Comparison of ENCODE assay signal across 24 cellular contexts in genomic region chr15:74924525-74924924, GRCh38. TPM values are rescaled to one million over a fixed set of nuclear protein-coding genes. Genes with fewer than 3 reads are reported as not detected.
DNase-seq lines count a peak whose midpoint lies in the region; ATAC-seq, FAIRE-seq and TF ChIP-seq lines count a peak whose summit lies in the region.
"Had no signal": no experiment of that assay in that cellular context is flagged by ENCODE, and none has a peak within 500 bp of the region (broad histone marks: within the 10 kb centered on the region; RNA-seq: fewer than 3 reads in every experiment).

No MANE protein-coding gene starts in this region.

- no peaks in the 10 kb centered on the region for H3K4me1 Mint-ChIP-seq in Caco-2 (ENCODE audit: low read depth, unreplicated experiment)
- peaks cover 0 to 2% (median 0%) of the 10 kb centered on the region in 4 donors for H3K4me1 Mint-ChIP-seq in naive thymus-derived CD8-positive, alpha-beta T cell
- H3K4me1 Mint-ChIP-seq: B cell had no signal

- H3K9ac ChIP-seq in GM12878 (ENCODE audit: control insufficient read depth, insufficient read depth, low read length) = no peak overlapping the region
- H3K9ac ChIP-seq: BLaER1 treated with 17β-estradiol and CSF1 and Interleukin-3, amounts not matched to agents 10 nM and 100 nM had no signal

- no peak for FAIRE-seq in GM12878 (lab: Jason Lieb, UNC)
- FAIRE-seq: A549, GM12891, GM19239 had no signal

- H3K27me3 Mint-ChIP-seq in Caco-2 (ENCODE audit: insufficient read depth, unreplicated experiment) = no peaks in the 10 kb centered on the region
- no peaks in the 10 kb centered on the region for H3K27me3 Mint-ChIP-seq in naive thymus-derived CD8-positive, alpha-beta T cell
- H3K27me3 Mint-ChIP-seq: B cell; CD4-positive, alpha-beta T cell had no signal

- TF ChIP-seq POLR2A in GM12878 (IDR thresholded peaks at IDR 0.05; ENCODE audit: low read depth, low read length) = no peak

- H3K9me3 ChIP-seq in Caco-2 (no peaks in the 10 kb centered on the region), HEK293 (ENCODE audit: control insufficient read depth, insufficient read depth, low read depth, low read length) (no peaks in the 10 kb centered on the region), Panc1 (ENCODE audit: control insufficient read depth, insufficient read depth, low read depth, low read length) (no peaks in the 10 kb centered on the region), GM12878 (replicated peaks; ENCODE audit: control insufficient read depth, insufficient read depth, low read length) (no peaks in the 10 kb centered on the region)
- H3K9me3 ChIP-seq: A549; BLaER1 treated with 17β-estradiol and CSF1 and Interleukin-3, amounts not matched to agents 10 nM and 100 nM had no signal

- H3K4me3 Mint-ChIP-seq in Caco-2 (ENCODE audit: unreplicated experiment) = no peak overlapping the region
- H3K4me3 Mint-ChIP-seq in naive thymus-derived CD8-positive, alpha-beta T cell = no peak overlapping the region
- H3K4me3 Mint-ChIP-seq: B cell; CD4-positive, alpha-beta T cell; CD8-positive, alpha-beta T cell had no signal

- TF ChIP-seq RAD21 in GM12878 (IDR thresholded peaks at IDR 0.05; ENCODE audit: insufficient read depth, low read depth, low read length) = no peak

- no peak for TF ChIP-seq EP300 in GM12878 (IDR thresholded peaks at IDR 0.05; ENCODE audit: borderline replicate concordance in 1 of 2, control insufficient read depth in 1 of 2, low read depth in 2 of 2, low read length in 2 of 2)

- peaks cover 88% of the 10 kb centered on the region for H3K36me3 Mint-ChIP-seq in Caco-2 (ENCODE audit: insufficient read depth, unreplicated experiment)
- H3K36me3 Mint-ChIP-seq in naive thymus-derived CD8-positive, alpha-beta T cell = peaks cover 0 to 93% (median 13%) of the 10 kb centered on the region in 3 donors

- CTCF ChIA-PET in Caco-2 (lab: Charles Lee) (no interaction called here), HEK293 (lab: Yijun Ruan, JAX) (interaction anchor here (1.3 to 2.5 kb wide), 2 partner anchors 23 to 153 kb away, joined by 5 to 6 read pairs; no protein-coding TSS in a partner anchor), Panc1 (lab: Charles Lee) (no interaction called here), GM12878 (lab: Yijun Ruan, JAX) (interaction anchor here (0.7 kb wide), 1 partner anchor 27 kb away, joined by 3 read pairs; no protein-coding TSS in a partner anchor)

- in situ Hi-C loops in Panc1 (cut with HindIII; ENCODE audit: low pct_unique_long_range_greater_than_20kb, low sequenced_read_pairs) = no loop called here
- in situ Hi-C loops in GM12878 (cut with MboI) = no loop called here

- H3K27ac ChIP-seq in HEK293 (ENCODE audit: extremely low read depth, low read depth, low read length) (no peak overlapping the region), Panc1 (ENCODE audit: low read length) (no peak overlapping the region), GM12878 (ENCODE audit: control insufficient read depth, insufficient read depth) (no peak overlapping the region)
- H3K27ac ChIP-seq: 22Rv1; A549; BLaER1 treated with 17β-estradiol and CSF1 and Interleukin-3, amounts not matched to agents 10 nM and 100 nM; C4-2B had no signal

- POLR2A ChIA-PET in Caco-2 (lab: Charles Lee) (no interaction called here), HEK293 (lab: Yijun Ruan, JAX) (interaction anchor here (1.3 to 1.6 kb wide), 2 partner anchors 27 to 32 kb away, joined by 3 read pairs; partner anchors contain the start of gene RPP25), Panc1 (lab: Charles Lee) (interaction anchor here (0.6 kb wide), 1 partner anchor 32 kb away, joined by 5 read pairs; no protein-coding TSS in a partner anchor), GM12878 (lab: Charles Lee) (no interaction called here)
- POLR2A ChIA-PET in naive thymus-derived CD8-positive, alpha-beta T cell (lab: Charles Lee) = interaction anchor here (1.2 kb wide), 1 partner anchor 27 kb away, joined by 4 read pairs; no protein-coding TSS in a partner anchor

- BruUV-seq in Caco-2 (replicated peaks; lab: Mats Ljungman, UMichigan) (TSS peak; percentile 5), Panc1 (replicated peaks; lab: Mats Ljungman, UMichigan) (TSS peak; percentile 19), GM12878 (replicated peaks; lab: Mats Ljungman, UMichigan) (TSS peak; percentile 30)

- H4K20me1 ChIP-seq in GM12878 (ENCODE audit: control insufficient read depth, insufficient read depth) = no peaks in the 10 kb centered on the region

- peaks cover 8% of the 10 kb centered on the region for H3K79me2 ChIP-seq in GM12878 (ENCODE audit: control insufficient read depth, insufficient read depth, low read length)

- H3K9me3 Mint-ChIP-seq in Caco-2 (ENCODE audit: unreplicated experiment) = no peaks in the 10 kb centered on the region
- H3K9me3 Mint-ChIP-seq in naive thymus-derived CD8-positive, alpha-beta T cell = no peaks in the 10 kb centered on the region
- H3K9me3 Mint-ChIP-seq: CD4-positive, alpha-beta T cell; CD8-positive, alpha-beta T cell had no signal

- intact Hi-C loops in Caco-2 (cut with micrococcal nuclease; ENCODE audit: unreplicated experiment) = no loop called here
- intact Hi-C loops in Panc1 (cut with micrococcal nuclease; ENCODE audit: unreplicated experiment) = no loop called here
- intact Hi-C loops in GM12878 (cut with micrococcal nuclease; ENCODE audit: unreplicated experiment) = no loop called here

- ATAC-seq in Panc1 = no peak
- no peak for ATAC-seq in GM12878
- no peak for ATAC-seq in naive thymus-derived CD8-positive, alpha-beta T cell
- ATAC-seq: A549; CD8-positive, alpha-beta T cell had no signal

- RAD21 ChIA-PET in GM12878 (lab: Charles Lee; ENCODE audit: unreplicated experiment) = no interaction called here

- 91% methylated on average over 3 of the region's 3 CpGs for WGBS in GM12878 (ENCODE audit: insufficient coverage, insufficient replicate concordance, low lambda C conversion rate, missing lambda C conversion rate)

- no peak overlapping the region for H2AFZ ChIP-seq in GM12878 (ENCODE audit: control insufficient read depth, low read depth, low read length)

- no peaks in the 10 kb centered on the region for H3K27me3 ChIP-seq in Caco-2 (replicated peaks; ENCODE audit: control insufficient read depth, insufficient read depth, low read length)
- no peaks in the 10 kb centered on the region for H3K27me3 ChIP-seq in Panc1 (ENCODE audit: control insufficient read depth, insufficient read depth, low read length)
- H3K27me3 ChIP-seq in GM12878 (replicated peaks in 1 of 2; ENCODE audit: control insufficient read depth in 2 of 2, insufficient read depth in 2 of 2, low read length in 1 of 2) = no peaks in the 10 kb centered on the region
- H3K27me3 ChIP-seq: BLaER1 treated with 17β-estradiol and CSF1 and Interleukin-3, amounts not matched to agents 10 nM and 100 nM had no signal

- DNase-seq in Caco-2 = no peak
- no peak for DNase-seq in Panc1 (ENCODE audit: low read depth, low spot score)
- no peak for DNase-seq in GM12878 (ENCODE audit: low read depth, low spot score)
- no peak for DNase-seq in GOT3 (lab: John Stamatoyannopoulos, UW)
- DNase-seq in NOMO-1 treated with DMSO at 0.1 percent for 48 hours (lab: John Stamatoyannopoulos, UW; ENCODE audit: unreplicated experiment) = no peak
- DNase-seq in naive thymus-derived CD8-positive, alpha-beta T cell = no peak
- DNase-seq: AML-193; CD4-positive, alpha-beta T cell; CD8-positive, alpha-beta T cell; DMS 273 treated with DMSO at 0.1 percent for 48 hours; DMS153; DMS53; DMS79; DND-41; EL; GDM1 had no signal

- H3K4me2 ChIP-seq in GM12878 (ENCODE audit: control insufficient read depth, insufficient read depth) = no peak overlapping the region
- H3K4me2 ChIP-seq: A549; BLaER1 treated with 17β-estradiol and CSF1 and Interleukin-3, amounts not matched to agents 10 nM and 100 nM had no signal

- SMC1A ChIA-PET in GM12878 (lab: Charles Lee; ENCODE audit: uncharacterized antibody, unreplicated experiment) = no interaction called here

- H3K4me3 ChIP-seq in Caco-2 (ENCODE audit: low read depth, low read length) = no peak overlapping the region
- no peak overlapping the region for H3K4me3 ChIP-seq in HEK293 (ENCODE audit: low read depth, low read length)
- no peak overlapping the region for H3K4me3 ChIP-seq in Panc1 (ENCODE audit: low read depth in 2 of 2, low read length in 2 of 2)
- no peak overlapping the region for H3K4me3 ChIP-seq in GM12878
- H3K4me3 ChIP-seq: A549; BLaER1 treated with 17β-estradiol and CSF1 and Interleukin-3, amounts not matched to agents 10 nM and 100 nM had no signal

- H3K4me1 ChIP-seq in Caco-2 = no peaks in the 10 kb centered on the region
- no peaks in the 10 kb centered on the region for H3K4me1 ChIP-seq in HEK293 (ENCODE audit: control insufficient read depth, insufficient read depth, low read length)
- H3K4me1 ChIP-seq in Panc1 (ENCODE audit: control insufficient read depth, insufficient read depth, low read length) = no peaks in the 10 kb centered on the region
- H3K4me1 ChIP-seq in GM12878 (ENCODE audit: control insufficient read depth, insufficient read depth, low read length) = no peaks in the 10 kb centered on the region
- H3K4me1 ChIP-seq: A549 had no signal

- peaks cover 3% of the 10 kb centered on the region; the same call in 1 of the 2 replicates for H3K36me3 ChIP-seq in Caco-2 (ENCODE audit: control insufficient read depth, insufficient read depth, low read length)
- peaks cover 84 to 91% of the 10 kb centered on the region in 2 experiments for H3K36me3 ChIP-seq in HEK293 (ENCODE audit: control insufficient read depth in 2 of 2, insufficient read depth in 1 of 2, low read length in 2 of 2)
- H3K36me3 ChIP-seq in Panc1 (ENCODE audit: control insufficient read depth, insufficient read depth, low read length) = peaks cover 42% of the 10 kb centered on the region
- H3K36me3 ChIP-seq in GM12878 (ENCODE audit: control insufficient read depth in 2 of 2, insufficient read depth in 2 of 2, low read length in 1 of 2) = peaks cover 11 to 57% of the 10 kb centered on the region in 2 experiments

- H3K27ac Mint-ChIP-seq in Caco-2 (ENCODE audit: unreplicated experiment) = no peak overlapping the region
- H3K27ac Mint-ChIP-seq in naive thymus-derived CD8-positive, alpha-beta T cell = no peak overlapping the region
- H3K27ac Mint-ChIP-seq: B cell; CD4-positive, alpha-beta T cell; CD8-positive, alpha-beta T cell had no signal

- no peak for TF ChIP-seq CTCF in Caco-2 (IDR thresholded peaks at IDR 0.05; ENCODE audit: insufficient read depth in 1 of 2, low read depth in 1 of 2, low read length in 1 of 2, severe bottlenecking in 1 of 2, unreplicated experiment in 1 of 2)
- no peak for TF ChIP-seq CTCF in HEK293 (tag by site-specific recombination; IDR thresholded peaks at IDR 0.05)
- no peak for TF ChIP-seq CTCF in Panc1 (IDR thresholded peaks at IDR 0.05)
- TF ChIP-seq CTCF in GM12878 (IDR thresholded peaks at IDR 0.05 in 2 of 3, conservative IDR thresholded peaks at IDR 0.05 in 1 of 3; ENCODE audit: control insufficient read depth in 2 of 3, extremely low read depth in 1 of 3, insufficient read depth in 1 of 3, low read depth in 3 of 3, low read length in 3 of 3) = no peak

RNA-seq across cellular contexts. Expression of gene COX5A, which starts 13.3 kb away (rescaled TPM):
- total RNA-seq in Caco-2 (2022) = 306 and 318 TPM in 2 replicates
- total RNA-seq in Panc1 (2021; ENCODE audit: unreplicated experiment) = 353 TPM
- 349 TPM for polyA plus RNA-seq in Panc1 (2012; ENCODE audit: insufficient read length)
- total RNA-seq in GM12878 (2013; cell fraction: nucleolus; rRNA removed) = 19.8 and 20.4 TPM in 2 replicates
- total RNA-seq in GM12878 (2014; rRNA removed) = 143 and 156 TPM in 2 replicates
- total RNA-seq in GM12878 (2014; rRNA removed; fragmentation: Illumina TruSeq; extraction: Trizol) = 316 and 330 TPM in 2 replicates
- 420 and 445 TPM in 2 replicates for total RNA-seq in GM12878 (2021)
- 231 TPM for polyA plus RNA-seq in GM12878 (2011; ENCODE audit: low read depth)
- polyA plus RNA-seq in GM12878 (2011; rRNA removed) = 365 and 451 TPM in 2 replicates
- polyA plus RNA-seq in GM12878 (2011; cell fraction: cytosol; rRNA removed) = 285 and 309 TPM in 2 replicates
- 272 and 315 TPM in 2 replicates for polyA plus RNA-seq in GM12878 (2011; cell fraction: nucleus; rRNA removed)
- polyA plus RNA-seq in GM12878 (2012) = 619 and 621 TPM in 2 replicates
- polyA plus RNA-seq in GM12878 (2014; fragmentation: Illumina TruSeq; extraction: Trizol) = 367 and 459 TPM in 2 replicates
- 100 to 1,000 TPM in 1 of 2 experiments, 10 to 100 TPM in 1; 84.5 to 350 TPM for polyA plus RNA-seq in GM12878 (2014; fragmentation: Nextera tagmentation; extraction: Ambion mirVana)
- polyA plus RNA-seq in GM12878 (2014; rRNA removed) = 421 and 474 TPM in 2 replicates
- polyA plus RNA-seq in GM12878 (2016; fragmentation: Nextera tagmentation; extraction: Ambion mirVana) = 1,000 to 10,000 TPM; 1,175 to 1,218 TPM
- polyA minus RNA-seq in GM12878 (2011; rRNA and poly(A)+ RNA removed) = 58.5 and 111 TPM in 2 replicates
- polyA minus RNA-seq in GM12878 (2011; cell fraction: cytosol; rRNA and poly(A)+ RNA removed) = 92.9 and 123 TPM in 2 replicates
- polyA minus RNA-seq in GM12878 (2011; cell fraction: nucleus; rRNA and poly(A)+ RNA removed) = 23.3 and 36.7 TPM in 2 replicates
- 10 to 100 TPM; 60.0 to 66.0 TPM for total RNA-seq in naive thymus-derived CD8-positive, alpha-beta T cell
- 100 to 1,000 TPM; 268 to 362 (median 276) TPM for polyA plus RNA-seq in naive thymus-derived CD8-positive, alpha-beta T cell

RNA-seq across cellular contexts. Expression of gene FAM219B, which starts 17.9 kb away (rescaled TPM):
- total RNA-seq in Caco-2 (2022) (73.7 and 75.4 TPM in 2 replicates), Panc1 (2021; ENCODE audit: unreplicated experiment) (68.6 TPM), GM12878 (2014; rRNA removed) (37.1 and 39.5 TPM in 2 replicates), GM12878 (2014; rRNA removed; fragmentation: Illumina TruSeq; extraction: Trizol) (23.7 and 26.4 TPM in 2 replicates), GM12878 (2021) (41.6 and 53.2 TPM in 2 replicates)
- 41.2 TPM for polyA plus RNA-seq in Panc1 (2012; ENCODE audit: insufficient read length)
- total RNA-seq in GM12878 (2013; cell fraction: nucleolus; rRNA removed) = 71.1 and 78.1 TPM in 2 replicates
- polyA plus RNA-seq in GM12878 (2011; ENCODE audit: low read depth) = 68.3 TPM
- polyA plus RNA-seq in GM12878 (2011; rRNA removed) (32.3 and 40.9 TPM in 2 replicates), GM12878 (2014; fragmentation: Illumina TruSeq; extraction: Trizol) (30.5 and 41.6 TPM in 2 replicates), GM12878 (2014; fragmentation: Nextera tagmentation; extraction: Ambion mirVana) (1 to 10 TPM; 7.6 to 8.9 TPM), GM12878 (2014; rRNA removed) (43.2 and 46.6 TPM in 2 replicates), GM12878 (2016; fragmentation: Nextera tagmentation; extraction: Ambion mirVana) (10 to 100 TPM; 24.2 to 28.2 TPM)
- polyA plus RNA-seq in GM12878 (2011; cell fraction: cytosol; rRNA removed) = 39.2 and 40.6 TPM in 2 replicates
- 135 and 193 TPM in 2 replicates for polyA plus RNA-seq in GM12878 (2011; cell fraction: nucleus; rRNA removed)
- 23.5 and 35.7 TPM in 2 replicates for polyA plus RNA-seq in GM12878 (2012)
- polyA minus RNA-seq in GM12878 (2011; rRNA and poly(A)+ RNA removed) = 21.2 and 29.3 TPM in 2 replicates
- polyA minus RNA-seq in GM12878 (2011; cell fraction: cytosol; rRNA and poly(A)+ RNA removed) = 9.9 and 10.2 TPM in 2 replicates
- 20.4 and 25.0 TPM in 2 replicates for polyA minus RNA-seq in GM12878 (2011; cell fraction: nucleus; rRNA and poly(A)+ RNA removed)
- 10 to 100 TPM; 80.2 to 91.5 TPM for total RNA-seq in naive thymus-derived CD8-positive, alpha-beta T cell
- 10 to 100 TPM; 18.8 to 22.3 (median 20.7) TPM for polyA plus RNA-seq in naive thymus-derived CD8-positive, alpha-beta T cell

RNA-seq across cellular contexts. Expression of gene RPP25, which starts 32.0 kb away (rescaled TPM):
- total RNA-seq in Caco-2 (2022) (30.1 and 35.3 TPM in 2 replicates), Panc1 (2021; ENCODE audit: unreplicated experiment) (40.1 TPM), GM12878 (2014; rRNA removed) (6.3 and 7.0 TPM in 2 replicates), GM12878 (2014; rRNA removed; fragmentation: Illumina TruSeq; extraction: Trizol) (3.1 and 3.5 TPM in 2 replicates), GM12878 (2021) (8.1 and 8.9 TPM in 2 replicates)
- 33.3 TPM for polyA plus RNA-seq in Panc1 (2012; ENCODE audit: insufficient read length)
- total RNA-seq in GM12878 (2013; cell fraction: nucleolus; rRNA removed) = 2.0 and 2.4 TPM in 2 replicates
- 1.0 TPM for polyA plus RNA-seq in GM12878 (2011; ENCODE audit: low read depth)
- polyA plus RNA-seq in GM12878 (2011; rRNA removed) (0.29 and 0.41 TPM in 2 replicates), GM12878 (2014; fragmentation: Illumina TruSeq; extraction: Trizol) (3.1 and 3.2 TPM in 2 replicates), GM12878 (2014; fragmentation: Nextera tagmentation; extraction: Ambion mirVana) (1 to 10 TPM in 1 of 2 experiments, under 1 TPM in 1; 0.63 to 1.8 TPM), GM12878 (2014; rRNA removed) (5.8 and 7.2 TPM in 2 replicates), GM12878 (2016; fragmentation: Nextera tagmentation; extraction: Ambion mirVana) (10 to 100 TPM in 1 of 2 experiments, 1 to 10 TPM in 1; 7.4 to 10.8 TPM)
- polyA plus RNA-seq in GM12878 (2011; cell fraction: cytosol; rRNA removed) = 0.78 and 1.0 TPM in 2 replicates
- polyA plus RNA-seq in GM12878 (2011; cell fraction: nucleus; rRNA removed) = 0.45 and 0.64 TPM in 2 replicates
- 1.8 and 2.6 TPM in 2 replicates for polyA plus RNA-seq in GM12878 (2012)
- polyA minus RNA-seq in GM12878 (2011; rRNA and poly(A)+ RNA removed) = 0.44 and 0.57 TPM in 2 replicates
- polyA minus RNA-seq in GM12878 (2011; cell fraction: cytosol; rRNA and poly(A)+ RNA removed) = 1.6 TPM in 2 replicates
- polyA minus RNA-seq in GM12878 (2011; cell fraction: nucleus; rRNA and poly(A)+ RNA removed) = 0.73 and 0.86 TPM in 2 replicates
- total RNA-seq in naive thymus-derived CD8-positive, alpha-beta T cell = 1 to 10 TPM; 3.8 to 4.1 TPM
- 1 to 10 TPM; 2.8 to 4.3 (median 4.2) TPM for polyA plus RNA-seq in naive thymus-derived CD8-positive, alpha-beta T cell

RNA-seq across cellular contexts. Expression of gene MPI, which starts 34.7 kb away (rescaled TPM):
- total RNA-seq in Caco-2 (2022) (29.1 and 32.0 TPM in 2 replicates), Panc1 (2021; ENCODE audit: unreplicated experiment) (45.8 TPM), GM12878 (2014; rRNA removed) (48.9 and 52.6 TPM in 2 replicates), GM12878 (2014; rRNA removed; fragmentation: Illumina TruSeq; extraction: Trizol) (35.2 and 36.2 TPM in 2 replicates), GM12878 (2021) (41.6 and 44.6 TPM in 2 replicates)
- 80.7 TPM for polyA plus RNA-seq in Panc1 (2012; ENCODE audit: insufficient read length)
- total RNA-seq in GM12878 (2013; cell fraction: nucleolus; rRNA removed) = 139 and 141 TPM in 2 replicates
- 63.8 TPM for polyA plus RNA-seq in GM12878 (2011; ENCODE audit: low read depth)
- polyA plus RNA-seq in GM12878 (2011; rRNA removed) (33.5 and 68.6 TPM in 2 replicates), GM12878 (2014; fragmentation: Illumina TruSeq; extraction: Trizol) (51.8 and 93.9 TPM in 2 replicates), GM12878 (2014; fragmentation: Nextera tagmentation; extraction: Ambion mirVana) (10 to 100 TPM; 38.3 to 43.6 TPM), GM12878 (2014; rRNA removed) (48.6 and 49.8 TPM in 2 replicates), GM12878 (2016; fragmentation: Nextera tagmentation; extraction: Ambion mirVana) (10 to 100 TPM; 35.6 to 43.1 TPM)
- polyA plus RNA-seq in GM12878 (2011; cell fraction: cytosol; rRNA removed) = 86.2 and 120 TPM in 2 replicates
- polyA plus RNA-seq in GM12878 (2011; cell fraction: nucleus; rRNA removed) = 128 and 213 TPM in 2 replicates
- 91.5 and 97.0 TPM in 2 replicates for polyA plus RNA-seq in GM12878 (2012)
- polyA minus RNA-seq in GM12878 (2011; rRNA and poly(A)+ RNA removed) = 77.2 and 93.3 TPM in 2 replicates
- polyA minus RNA-seq in GM12878 (2011; cell fraction: cytosol; rRNA and poly(A)+ RNA removed) = 13.1 and 20.6 TPM in 2 replicates
- 61.1 and 79.2 TPM in 2 replicates for polyA minus RNA-seq in GM12878 (2011; cell fraction: nucleus; rRNA and poly(A)+ RNA removed)
- 10 to 100 TPM; 74.3 to 77.4 TPM for total RNA-seq in naive thymus-derived CD8-positive, alpha-beta T cell
- 10 to 100 TPM; 80.5 to 85.6 (median 85.3) TPM for polyA plus RNA-seq in naive thymus-derived CD8-positive, alpha-beta T cell

RNA-seq across cellular contexts. Expression of gene SCAMP2, which starts 51.4 kb away (rescaled TPM):
- total RNA-seq in Caco-2 (2022) (97.4 and 98.5 TPM in 2 replicates), Panc1 (2021; ENCODE audit: unreplicated experiment) (121 TPM), GM12878 (2014; rRNA removed) (51.2 and 54.8 TPM in 2 replicates), GM12878 (2014; rRNA removed; fragmentation: Illumina TruSeq; extraction: Trizol) (33.4 and 34.2 TPM in 2 replicates), GM12878 (2021) (98.5 and 101 TPM in 2 replicates)
- polyA plus RNA-seq in Panc1 (2012; ENCODE audit: insufficient read length) = 162 TPM
- 61.5 and 62.7 TPM in 2 replicates for total RNA-seq in GM12878 (2013; cell fraction: nucleolus; rRNA removed)
- polyA plus RNA-seq in GM12878 (2011; ENCODE audit: low read depth) = 45.6 TPM
- polyA plus RNA-seq in GM12878 (2011; rRNA removed) (30.8 and 117 TPM in 2 replicates), GM12878 (2014; fragmentation: Illumina TruSeq; extraction: Trizol) (112 and 114 TPM in 2 replicates), GM12878 (2014; fragmentation: Nextera tagmentation; extraction: Ambion mirVana) (10 to 100 TPM; 10.9 to 22.5 TPM), GM12878 (2014; rRNA removed) (98.4 and 118 TPM in 2 replicates), GM12878 (2016; fragmentation: Nextera tagmentation; extraction: Ambion mirVana) (100 to 1,000 TPM; 156 to 158 TPM)
- 93.5 and 127 TPM in 2 replicates for polyA plus RNA-seq in GM12878 (2011; cell fraction: cytosol; rRNA removed)
- 94.2 and 105 TPM in 2 replicates for polyA plus RNA-seq in GM12878 (2011; cell fraction: nucleus; rRNA removed)
- polyA plus RNA-seq in GM12878 (2012) = 80.2 and 83.4 TPM in 2 replicates
- 106 and 111 TPM in 2 replicates for polyA minus RNA-seq in GM12878 (2011; rRNA and poly(A)+ RNA removed)
- polyA minus RNA-seq in GM12878 (2011; cell fraction: cytosol; rRNA and poly(A)+ RNA removed) = 42.9 and 46.9 TPM in 2 replicates
- 23.8 and 33.4 TPM in 2 replicates for polyA minus RNA-seq in GM12878 (2011; cell fraction: nucleus; rRNA and poly(A)+ RNA removed)
- total RNA-seq in naive thymus-derived CD8-positive, alpha-beta T cell = 100 to 1,000 TPM; 113 to 117 TPM
- polyA plus RNA-seq in naive thymus-derived CD8-positive, alpha-beta T cell = 100 to 1,000 TPM; 109 to 121 (median 119) TPM

Comparison
In these comparisons a context has a peak if more than half of its experiments do, and no peak if none do; other contexts are left out.
1. CTCF ChIA-PET loops: an anchor here in HEK293 (1.3 to 2.5 kb wide) and GM12878 (0.7 kb wide); none called in Caco-2 and Panc1.
2. POLR2A ChIA-PET loops: an anchor here in HEK293 (1.3 to 1.6 kb wide), Panc1 (0.6 kb wide) and naive thymus-derived CD8-positive, alpha-beta T cell (1.2 kb wide); none called in Caco-2 and GM12878.